Comparison of ENCODE assay signal across 1 cellular context in genomic region chr17:41666708-41667279, GRCh38.
A peak's percentile ranks its signal among the peaks of the same experiment; 100 is the strongest.
TF ChIP-seq lines count a peak whose summit lies in the region.

No MANE protein-coding gene starts in this region.

TF ChIP-seq in K562, 482 proteins besides CTCF, POLR2A, EP300 and RAD21 (continues in another document):
- no peak for TF ChIP-seq NR2C2 (CRISPR knock-in tag; IDR thresholded peaks at IDR 0.05)
- peak; percentile 76 for TF ChIP-seq NR2C2 (tag; IDR thresholded peaks at IDR 0.05)
- TF ChIP-seq GABPB1 (CRISPR knock-in tag; IDR thresholded peaks at IDR 0.05): no peak
- peak; percentile 54; the same call in 1 of the 2 replicates for TF ChIP-seq BHLHE40 (IDR thresholded peaks at IDR 0.05; ENCODE audit: low read length)
- no peak for TF ChIP-seq FOXK2 (conservative IDR thresholded peaks at IDR 0.05 in 1 of 2, IDR thresholded peaks at IDR 0.05 in 1 of 2; ENCODE audit: low read depth in 2 of 2)
- TF ChIP-seq NONO (IDR thresholded peaks at IDR 0.05; ENCODE audit: low read depth in 2 of 2, low read length in 1 of 2): no peak
- TF ChIP-seq CREM (IDR thresholded peaks at IDR 0.05; ENCODE audit: low read depth): peak; percentile 72; the same call in 1 of the 2 replicates
- no peak for TF ChIP-seq ZNF3 (CRISPR knock-in tag; IDR thresholded peaks at IDR 0.05)
- TF ChIP-seq TRIM25 (IDR thresholded peaks at IDR 0.05; ENCODE audit: borderline replicate concordance): no peak
- TF ChIP-seq IRF1 (CRISPR knock-in tag; IDR thresholded peaks at IDR 0.05; ENCODE audit: borderline replicate concordance): no peak
- no peak for TF ChIP-seq KLF1 (tag; IDR thresholded peaks at IDR 0.05)
- TF ChIP-seq THAP12 (CRISPR knock-in tag; IDR thresholded peaks at IDR 0.05): no peak
- no peak for TF ChIP-seq DACH1 (IDR thresholded peaks at IDR 0.05; ENCODE audit: partially characterized antibody)
- TF ChIP-seq GATAD2A (IDR thresholded peaks at IDR 0.05): 0 out of 2 replicates have a peak, but pooled peaks have one; percentile 32
- peak; percentile 72 for TF ChIP-seq ESRRA (IDR thresholded peaks at IDR 0.05; ENCODE audit: borderline replicate concordance, low read depth)
- TF ChIP-seq HMGN3 (IDR thresholded peaks at IDR 0.05; ENCODE audit: borderline replicate concordance, extremely low read depth, insufficient read length, low read depth, low read length): peak; percentile 35
- peak; percentile 61; the same call in 1 of the 2 replicates for TF ChIP-seq DEAF1 (CRISPR knock-in tag; IDR thresholded peaks at IDR 0.05)
- TF ChIP-seq VEZF1 (CRISPR knock-in tag; IDR thresholded peaks at IDR 0.05): peak; percentile 64
- peak in 1 of 2 experiments; percentile 48; a peak in 1 of 4 replicates for TF ChIP-seq MNT (conservative IDR thresholded peaks at IDR 0.05)
- TF ChIP-seq PPARD (CRISPR knock-in tag; IDR thresholded peaks at IDR 0.05): no peak
- TF ChIP-seq SIRT6 (IDR thresholded peaks at IDR 0.05; ENCODE audit: low read depth, low read length): no peak
- no peak for TF ChIP-seq IFI16 (CRISPR knock-in tag; IDR thresholded peaks at IDR 0.05)
- TF ChIP-seq AFF1 (IDR thresholded peaks at IDR 0.05; ENCODE audit: low read depth in 1 of 2, partially characterized antibody in 2 of 2): peak in 1 of 2 experiments; percentile 61
- TF ChIP-seq JUN (IDR thresholded peaks at IDR 0.05; ENCODE audit: borderline replicate concordance, low read depth, low read length): peak; percentile 35; the same call in 1 of the 2 replicates
- no peak for TF ChIP-seq JUN (CRISPR knock-in tag; IDR thresholded peaks at IDR 0.05; ENCODE audit: borderline replicate concordance)
- peak; percentile 75; the same call in 1 of the 2 replicates for TF ChIP-seq NBN (IDR thresholded peaks at IDR 0.05; ENCODE audit: low read depth)
- no peak for TF ChIP-seq FOXP4 (CRISPR knock-in tag; IDR thresholded peaks at IDR 0.05; ENCODE audit: borderline replicate concordance)
- TF ChIP-seq TOE1 (IDR thresholded peaks at IDR 0.05; ENCODE audit: borderline replicate concordance): 0 out of 2 replicates have a peak, but pooled peaks have one; percentile 43
- TF ChIP-seq TOE1 (CRISPR knock-in tag; IDR thresholded peaks at IDR 0.05; ENCODE audit: borderline replicate concordance, low read depth): no peak
- TF ChIP-seq ZBTB7A (IDR thresholded peaks at IDR 0.05; ENCODE audit: borderline replicate concordance, control insufficient read depth, low read depth, low read length): peak; percentile 90
- peak; percentile 71 for TF ChIP-seq CXXC5 (CRISPR knock-in tag; IDR thresholded peaks at IDR 0.05)
- TF ChIP-seq TAF1 (IDR thresholded peaks at IDR 0.05; ENCODE audit: control insufficient read depth, extremely low read depth, insufficient read depth, low read length, severe bottlenecking): peak; percentile 70
